Comparison of ENCODE assay signal across 25 cellular contexts in genomic region chr2:161571051-161571429, GRCh38. TPM values are rescaled to one million over a fixed set of nuclear protein-coding genes. Genes with fewer than 3 reads are reported as not detected.
DNase-seq lines count a peak whose midpoint lies in the region; ATAC-seq and TF ChIP-seq lines count a peak whose summit lies in the region.
"Had no signal": no experiment of that assay in that cellular context is flagged by ENCODE, and none has a peak within 500 bp of the region (broad histone marks: within the 10 kb centered on the region; RNA-seq: fewer than 3 reads in every experiment).

No MANE protein-coding gene starts in this region.

- no peak for TF ChIP-seq CTCF in activated CD8-positive, alpha-beta T cell treated with anti-CD3 and anti-CD28 coated beads for 36 hours (IDR thresholded peaks at IDR 0.05)
- no peak for TF ChIP-seq CTCF in testis (IDR thresholded peaks at IDR 0.05)

- H3K18ac ChIP-seq in neuronal stem cell (ENCODE audit: low read length): peak overlapping the region; percentile 48

- H3K4me1 Mint-ChIP-seq in activated CD8-positive, alpha-beta T cell treated with anti-CD3 and anti-CD28 coated beads for 36 hours (ENCODE audit: low read depth): peaks cover 21% of the 10 kb centered on the region
- H3K4me1 Mint-ChIP-seq: neural crest cell had no signal

- DNase-seq in activated CD8-positive, alpha-beta T cell treated with anti-CD3 and anti-CD28 coated beads for 36 hours: peak; percentile 29
- DNase-seq in neuronal stem cell (ENCODE audit: low spot score) (no peak), GDM1 (lab: John Stamatoyannopoulos, UW) (no peak), testis (no peak), GM03348 (ENCODE audit: low spot score) (no peak)
- DNase-seq: activated CD4-positive, alpha-beta T cell treated with anti-CD3 and anti-CD28 coated beads for 4 hours; activated gamma-delta T cell; CD4-positive, alpha-beta T cell; effector CD4-positive, alpha-beta T cell; glutamatergic neuron; HCEC 1CT; lower lobe of right lung; NCI-H1436 treated with DMSO at 0.1 percent for 48 hours; NCI-H2107; NCI-H446 treated with DMSO at 0.1 percent for 48 hours; SJCRH30; T-helper 1 cell had no signal

- CTCF ChIA-PET in activated CD8-positive, alpha-beta T cell treated with anti-CD3 and anti-CD28 coated beads for 36 hours (lab: Charles Lee): interaction anchor here (1.0 to 2.5 kb wide), 4 partner anchors 16 to 584 kb away, joined by 3 to 10 read pairs (median 4); no protein-coding TSS in a partner anchor

- no peaks in the 10 kb centered on the region for H3K9me3 ChIP-seq in neuronal stem cell (replicated peaks in 1 of 2; ENCODE audit: control insufficient read depth in 2 of 2, insufficient read depth in 1 of 2, low read depth in 1 of 2, low read length in 2 of 2)
- no peaks in the 10 kb centered on the region for H3K9me3 ChIP-seq in testis
- H3K9me3 ChIP-seq: lower lobe of right lung, SJCRH30 had no signal

- POLR2A ChIA-PET in activated CD8-positive, alpha-beta T cell treated with anti-CD3 and anti-CD28 coated beads for 36 hours (lab: Charles Lee): no interaction called here

- no peaks in the 10 kb centered on the region for H3K79me1 ChIP-seq in neuronal stem cell (ENCODE audit: low read depth, low read length)

- no CpG with 5 or more reads among the region's 1 CpG for WGBS in neuronal stem cell (ENCODE audit: extremely low coverage in 2 of 2, insufficient read length in 2 of 2, insufficient replicate concordance in 1 of 2), 2 donors
- WGBS in testis, 2 donors: 83 to 89% methylated on average over 1 of the region's 1 CpG

- H3K27ac ChIP-seq in neuronal stem cell (replicated peaks; ENCODE audit: low read length) (no peak overlapping the region), testis (no peak overlapping the region)
- H3K27ac ChIP-seq: epithelial cell of prostate, lower lobe of right lung, SJCRH30 had no signal

- H3K36me3 Mint-ChIP-seq in activated CD8-positive, alpha-beta T cell treated with anti-CD3 and anti-CD28 coated beads for 36 hours (ENCODE audit: low read depth): no peaks in the 10 kb centered on the region
- H3K36me3 Mint-ChIP-seq: type B pancreatic cell had no signal

- intact Hi-C loops in activated CD8-positive, alpha-beta T cell treated with anti-CD3 and anti-CD28 coated beads for 36 hours (cut with micrococcal nuclease): no loop called here
- intact Hi-C loops in testis (cut with DNase I; ENCODE audit: low total_unique reads): no loop called here

- H3K27ac Mint-ChIP-seq in activated CD8-positive, alpha-beta T cell treated with anti-CD3 and anti-CD28 coated beads for 36 hours: peak overlapping the region; percentile 40
- H3K27ac Mint-ChIP-seq: CD4-positive, alpha-beta T cell; progenitor cell of endocrine pancreas; type B pancreatic cell had no signal

- H3K14ac ChIP-seq in neuronal stem cell (ENCODE audit: low read length): no peak overlapping the region

- no peak overlapping the region for H4K91ac ChIP-seq in neuronal stem cell (ENCODE audit: low read depth, low read length, poor library complexity)

- H2BK15ac ChIP-seq in neuronal stem cell (ENCODE audit: low read length): no peak overlapping the region

- H2BK5ac ChIP-seq in neuronal stem cell (ENCODE audit: low read length): no peak overlapping the region

- no peak overlapping the region for H2AFZ ChIP-seq in neuronal stem cell (ENCODE audit: low read length)

- no peak overlapping the region for H3K4ac ChIP-seq in neuronal stem cell (ENCODE audit: low read length)

- no peaks in the 10 kb centered on the region for H3K9me3 Mint-ChIP-seq in activated CD8-positive, alpha-beta T cell treated with anti-CD3 and anti-CD28 coated beads for 36 hours
- H3K9me3 Mint-ChIP-seq: CD4-positive, alpha-beta T cell; type B pancreatic cell had no signal

- H2AK5ac ChIP-seq in neuronal stem cell (ENCODE audit: low read depth, low read length): no peak overlapping the region

- no peak overlapping the region for H3K4me2 ChIP-seq in neuronal stem cell (ENCODE audit: insufficient read depth, low read length, poor library complexity, severe bottlenecking)

- no peaks in the 10 kb centered on the region for H3K27me3 ChIP-seq in neuronal stem cell (ENCODE audit: control insufficient read depth in 3 of 3, insufficient read depth in 3 of 3, low read depth in 1 of 3, low read length in 3 of 3)
- H3K27me3 ChIP-seq in testis: no peaks in the 10 kb centered on the region
- H3K27me3 ChIP-seq: SJCRH30 had no signal

- ATAC-seq in GM18870 (IDR thresholded peaks at IDR 0.05; ENCODE audit: unreplicated experiment): peak; percentile 26
- peak; percentile 43 for ATAC-seq in HG02798 (IDR thresholded peaks at IDR 0.05; ENCODE audit: poor library complexity, unreplicated experiment)
- peak; percentile 60 for ATAC-seq in activated CD8-positive, alpha-beta T cell treated with anti-CD3 and anti-CD28 coated beads for 36 hours

- no peak for TF ChIP-seq POLR2A in testis (IDR thresholded peaks at IDR 0.05)

- H2BK12ac ChIP-seq in neuronal stem cell (ENCODE audit: low read length): no peak overlapping the region

- H3K4me3 Mint-ChIP-seq in activated CD8-positive, alpha-beta T cell treated with anti-CD3 and anti-CD28 coated beads for 36 hours: no peak overlapping the region
- H3K4me3 Mint-ChIP-seq: CD4-positive, alpha-beta T cell; neural crest cell; type B pancreatic cell had no signal

- H3K36me3 ChIP-seq in neuronal stem cell (replicated peaks in 1 of 2; ENCODE audit: control insufficient read depth in 2 of 2, insufficient read depth in 2 of 2, low read length in 2 of 2): no peaks in the 10 kb centered on the region
- no peaks in the 10 kb centered on the region for H3K36me3 ChIP-seq in testis (ENCODE audit: low read depth, missing control alignments)
- H3K36me3 ChIP-seq: lower lobe of right lung, SJCRH30 had no signal

- no peak overlapping the region for H2BK120ac ChIP-seq in neuronal stem cell (ENCODE audit: low read depth, low read length)

- H3K27me3 Mint-ChIP-seq in activated CD8-positive, alpha-beta T cell treated with anti-CD3 and anti-CD28 coated beads for 36 hours: peaks cover 7% of the 10 kb centered on the region
- H3K27me3 Mint-ChIP-seq: CD4-positive, alpha-beta T cell had no signal

- no peak overlapping the region for H3K9ac ChIP-seq in neuronal stem cell (ENCODE audit: low read depth, low read length, poor library complexity)

- H3K4me1 ChIP-seq in neuronal stem cell (ENCODE audit: control insufficient read depth in 2 of 2, insufficient read depth in 1 of 2, low read depth in 1 of 2, low read length in 2 of 2): no peaks in the 10 kb centered on the region
- no peaks in the 10 kb centered on the region for H3K4me1 ChIP-seq in testis
- H3K4me1 ChIP-seq: lower lobe of right lung, SJCRH30 had no signal

- H3K4me3 ChIP-seq in neuronal stem cell (ENCODE audit: low read length in 2 of 2) (no peak overlapping the region), testis (no peak overlapping the region)
- H3K4me3 ChIP-seq: lower lobe of right lung, SJCRH30 had no signal

- H3K23ac ChIP-seq in neuronal stem cell (ENCODE audit: low read depth, low read length, poor library complexity): no peak overlapping the region

- no peak overlapping the region for H4K8ac ChIP-seq in neuronal stem cell (ENCODE audit: low read depth, low read length)

RNA-seq across cellular contexts. Expression of gene SLC4A10, which starts 53.2 kb away (rescaled TPM):
- 1 to 10 TPM; 3.8 to 4.5 TPM for total RNA-seq in activated CD8-positive, alpha-beta T cell treated with anti-CD3 and anti-CD28 coated beads for 36 hours
- polyA plus RNA-seq in neuronal stem cell (2013, experiment 1 of 2): 0.20 TPM
- 0.25 TPM for polyA plus RNA-seq in neuronal stem cell (2013, experiment 2 of 2)
- total RNA-seq in testis: 1 to 10 TPM in 1 of 2 donors, under 1 TPM in 1; 0.68 to 1.1 TPM
- polyA plus RNA-seq in testis (ENCODE audit: insufficient read depth, low read depth, low replicate concordance): 2.2 TPM
- total RNA-seq: HT-29, kidney epithelial cell, neural crest cell had no signal
